ENCODE assay signal across 13 cellular contexts in the genomic region with DNA sequence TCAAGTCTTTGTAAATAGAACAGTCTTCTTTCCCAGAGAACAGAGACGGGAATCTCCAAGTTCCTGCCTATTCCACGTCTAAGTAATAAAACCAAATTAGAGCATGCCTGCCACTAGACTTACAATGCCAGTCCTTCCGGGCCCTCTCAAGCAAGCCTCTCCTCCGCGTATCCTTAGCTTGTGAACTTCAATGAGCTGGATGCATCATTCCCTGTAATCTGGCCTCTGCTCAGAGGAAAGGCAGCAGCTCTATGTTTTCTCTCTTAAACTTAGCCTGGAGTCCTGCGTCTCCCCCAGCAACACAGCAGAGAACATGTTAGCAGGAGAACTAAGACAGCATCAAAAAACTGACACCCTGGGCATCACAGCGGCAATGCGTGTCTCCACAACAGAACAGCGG. TPM values are rescaled to one million over a fixed set of nuclear protein-coding genes. Genes with fewer than 3 reads are reported as not detected.
"Had no signal": no experiment of that assay in that cellular context is flagged by ENCODE, and none has a peak within 500 bp of the region (broad histone marks: within the 10 kb centered on the region; RNA-seq: fewer than 3 reads in every experiment).

No MANE protein-coding gene starts in this region.

- H3K9me3 Mint-ChIP-seq: activated B cell treated with CpG ODN at 0.5 μM for 24 hours; activated CD4-positive, alpha-beta T cell treated with anti-CD3 and anti-CD28 coated beads, Interleukin-2, amount 10 ng/mL, durations not matched to agents 7 days and 5 days; activated naive CD4-positive, alpha-beta T cell treated with anti-CD3 and anti-CD28 coated beads, Interleukin-2, amount 50 U/mL, for 72 hours; neural crest cell had no signal

- H3K36me3 ChIP-seq: gastrocnemius medialis, heart right ventricle, left lung, pancreas, tibial nerve had no signal

- H3K4me3 Mint-ChIP-seq: activated B cell treated with CpG ODN at 0.5 μM for 24 hours; activated CD4-positive, alpha-beta T cell treated with anti-CD3 and anti-CD28 coated beads, Interleukin-2, amount 10 ng/mL, durations not matched to agents 7 days and 5 days; neural crest cell; T-helper 17 cell had no signal

- H3K27ac Mint-ChIP-seq: activated B cell treated with CpG ODN at 0.5 μM for 24 hours; activated CD4-positive, alpha-beta T cell treated with anti-CD3 and anti-CD28 coated beads, Interleukin-2, amount 10 ng/mL, durations not matched to agents 7 days and 5 days; activated naive CD4-positive, alpha-beta T cell treated with anti-CD3 and anti-CD28 coated beads, Interleukin-2, amount 50 U/mL, for 72 hours; T-helper 17 cell had no signal

- DNase-seq: activated B cell treated with CpG ODN at 0.5 μM for 24 hours; activated CD4-positive, alpha-beta T cell treated with anti-CD3 and anti-CD28 coated beads, Interleukin-2, amount 10 ng/mL, durations not matched to agents 7 days and 5 days; amniotic stem cell; gastrocnemius medialis; heart right ventricle; left lung; pancreas; T-helper 17 cell had no signal

- H3K27me3 ChIP-seq: gastrocnemius medialis, heart right ventricle, left lung, pancreas, tibial nerve had no signal

- H3K4me1 Mint-ChIP-seq: activated B cell treated with CpG ODN at 0.5 μM for 24 hours, neural crest cell had no signal

- H3K4me3 ChIP-seq: gastrocnemius medialis, heart right ventricle, left lung, pancreas, skin epidermis, tibial nerve had no signal

- ATAC-seq: activated naive CD4-positive, alpha-beta T cell treated with anti-CD3 and anti-CD28 coated beads, Interleukin-2, amount 50 U/mL, for 72 hours; gastrocnemius medialis; left lung; T-helper 17 cell had no signal

- H3K27ac ChIP-seq: gastrocnemius medialis, heart right ventricle, left lung, pancreas, skin epidermis had no signal

- H3K27me3 Mint-ChIP-seq: activated B cell treated with CpG ODN at 0.5 μM for 24 hours had no signal

- H3K36me3 Mint-ChIP-seq: activated naive CD4-positive, alpha-beta T cell treated with anti-CD3 and anti-CD28 coated beads, Interleukin-2, amount 50 U/mL, for 72 hours had no signal

- H3K9me3 ChIP-seq: gastrocnemius medialis, heart right ventricle, left lung, pancreas, tibial nerve had no signal

- H3K4me1 ChIP-seq: gastrocnemius medialis, left lung, pancreas, tibial nerve had no signal

RNA-seq across cellular contexts. Expression of a gene that starts 8.2 kb away (rescaled TPM):
- total RNA-seq: activated B cell treated with CpG ODN at 0.5 μM for 24 hours; activated CD4-positive, alpha-beta T cell treated with anti-CD3 and anti-CD28 coated beads, Interleukin-2, amount 10 ng/mL, durations not matched to agents 7 days and 5 days; activated CD8-positive, alpha-beta memory T cell treated with anti-CD3 and anti-CD28 coated beads for 36 hours; activated naive CD4-positive, alpha-beta T cell treated with anti-CD3 and anti-CD28 coated beads, Interleukin-2, amount 50 U/mL, for 72 hours; T-helper 17 cell had no signal

RNA-seq across cellular contexts. Expression of a gene that starts 44.3 kb away (rescaled TPM):
- total RNA-seq: activated B cell treated with CpG ODN at 0.5 μM for 24 hours; activated CD4-positive, alpha-beta T cell treated with anti-CD3 and anti-CD28 coated beads, Interleukin-2, amount 10 ng/mL, durations not matched to agents 7 days and 5 days; activated CD8-positive, alpha-beta memory T cell treated with anti-CD3 and anti-CD28 coated beads for 36 hours; activated naive CD4-positive, alpha-beta T cell treated with anti-CD3 and anti-CD28 coated beads, Interleukin-2, amount 50 U/mL, for 72 hours; neural crest cell; T-helper 17 cell had no signal
